In genomic region chr9:20243866-20244647, GRCh38 we compare ENCODE assay signal across 24 cellular contexts.
DNase-seq lines count a peak whose midpoint lies in the region; ATAC-seq and TF ChIP-seq lines count a peak whose summit lies in the region.
"Had no signal": no experiment of that assay in that cellular context is flagged by ENCODE, and none has a peak within 500 bp of the region (broad histone marks: within the 10 kb centered on the region; RNA-seq: fewer than 3 reads in every experiment).

No MANE protein-coding gene starts in this region.

- DNase-seq in CD14-positive monocyte (ENCODE audit: low spot score) (no peak), ELF-1 (ENCODE audit: low read depth, low spot score) (peak; percentile 56), T-cell (no peak), left kidney (ENCODE audit: low read depth, low spot score) (peak; percentile 52), AG08395 (ENCODE audit: low spot score) (no peak)
- DNase-seq in stimulated activated CD4-positive, alpha-beta T cell treated with anti-CD3 and anti-CD28 coated beads, Interleukin-1b, Interleukin-23, amount 100 ng/mL, for 48 hours: no peak
- DNase-seq: activated CD4-positive, alpha-beta memory T cell treated with anti-CD3 and anti-CD28 coated beads for 36 hours; activated gamma-delta T cell treated with Interleukin-2 at 50 U/mL for 16 hours; aorta; CD8-positive, alpha-beta memory T cell; central memory CD4-positive, alpha-beta T cell; head of caudate nucleus; Kasumi-1; left ventricle myocardium inferior; NCI-H1048; NCI-H187 treated with DMSO at 0.1 percent for 48 hours; NCI-H446; psoas muscle; stimulated activated CD4-positive, alpha-beta T cell treated with anti-CD3 and anti-CD28 coated beads, Interleukin-2, amount 100 ng/mL, for 24 hours; stimulated activated naive CD4-positive, alpha-beta T cell; tibial artery had no signal

- H3K36me3 Mint-ChIP-seq in CD14-positive monocyte: no peaks in the 10 kb centered on the region
- H3K36me3 Mint-ChIP-seq in T-cell: no peaks in the 10 kb centered on the region
- H3K36me3 Mint-ChIP-seq: natural killer cell treated with Interleukin-12 subunit alpha and Interleukin-12 subunit beta and Interleukin-15 and Interleukin-18, amount 100 ng/mL, for 72 hours had no signal

- ATAC-seq in T-cell (replicated peaks in 1 of 4): no peak
- no peak for ATAC-seq in GM18498 (IDR thresholded peaks at IDR 0.05; ENCODE audit: unreplicated experiment)
- ATAC-seq in HG02884 (IDR thresholded peaks at IDR 0.05; ENCODE audit: unreplicated experiment): no peak
- ATAC-seq: natural killer cell treated with Interleukin-12 subunit alpha and Interleukin-12 subunit beta and Interleukin-15 and Interleukin-18, amount 100 ng/mL, for 72 hours; psoas muscle had no signal

- intact Hi-C loops in CD14-positive monocyte (cut with micrococcal nuclease): no loop called here

- H3K9me3 Mint-ChIP-seq in CD14-positive monocyte (peaks cover 0 to 7% (median 3%) of the 10 kb centered on the region in 7 donors), T-cell (peaks cover 0 to 6% (median 3%) of the 10 kb centered on the region in 3 donors)
- H3K9me3 Mint-ChIP-seq: natural killer cell treated with Interleukin-12 subunit alpha and Interleukin-12 subunit beta and Interleukin-15 and Interleukin-18, amount 100 ng/mL, for 72 hours had no signal

- H3K27me3 Mint-ChIP-seq in CD14-positive monocyte (ENCODE audit: low read depth in 3 of 3) (peaks cover 1 to 3% (median 3%) of the 10 kb centered on the region in 3 donors), T-cell (no peaks in the 10 kb centered on the region)
- H3K27me3 Mint-ChIP-seq: CD8-positive, alpha-beta memory T cell had no signal

- CTCF ChIA-PET in T-cell (lab: Charles Lee): no interaction called here

- peak overlapping the region in 5 of 7 donors; percentile 34 to 85 (median 53) for H3K27ac Mint-ChIP-seq in CD14-positive monocyte
- peak overlapping the region; percentile 67 to 87 for H3K27ac Mint-ChIP-seq in T-cell
- H3K27ac Mint-ChIP-seq: activated CD4-positive, alpha-beta memory T cell treated with anti-CD3 and anti-CD28 coated beads for 36 hours had no signal

- H3K4me1 Mint-ChIP-seq in CD14-positive monocyte: peaks cover 44% of the 10 kb centered on the region
- H3K4me1 Mint-ChIP-seq in T-cell: peaks cover 58 to 80% (median 63%) of the 10 kb centered on the region in 3 donors

- POLR2A ChIA-PET in T-cell (lab: Charles Lee): no interaction called here

- H3K4me3 Mint-ChIP-seq in CD14-positive monocyte (peak overlapping the region in 1 of 2 donors; percentile 68), T-cell (peak overlapping the region in 1 of 3 donors; percentile 75)
- H3K4me3 Mint-ChIP-seq: activated CD4-positive, alpha-beta memory T cell treated with anti-CD3 and anti-CD28 coated beads for 36 hours had no signal

- no peak for TF ChIP-seq CTCF in CD14-positive monocyte (IDR thresholded peaks at IDR 0.05)

Comparison
In these comparisons a context has a peak if more than half of its experiments do, and no peak if none do; other contexts are left out.
1. DNase-seq: peak in ELF-1 (single experiment) and left kidney (single experiment); none in CD14-positive monocyte (single experiment), T-cell (0 of 34), AG08395 (single experiment) and stimulated activated CD4-positive, alpha-beta T cell treated with anti-CD3 and anti-CD28 coated beads, Interleukin-1b, Interleukin-23, amount 100 ng/mL, for 48 hours (single experiment).